9 cellular contexts compared by ENCODE assay signal in genomic region chr3:39707314-39707909, GRCh38.
A peak's percentile ranks its signal among the peaks of the same experiment; 100 is the strongest.
DNase-seq lines count a peak whose midpoint lies in the region; ATAC-seq, FAIRE-seq and TF ChIP-seq lines count a peak whose summit lies in the region.
"Had no signal": no experiment of that assay in that cellular context is flagged by ENCODE, and none has a peak within 500 bp of the region (broad histone marks: within the 10 kb centered on the region; RNA-seq: fewer than 3 reads in every experiment).

No MANE protein-coding gene starts in this region.

- peak; percentile 80 for TF ChIP-seq CTCF in LNCAP (IDR thresholded peaks at IDR 0.05)
- TF ChIP-seq CTCF in chondrocyte (IDR thresholded peaks at IDR 0.05) = peak; percentile 86
- TF ChIP-seq CTCF in nephron (IDR thresholded peaks at IDR 0.05; ENCODE audit: unreplicated experiment in 3 of 3) = peak; percentile 62 to 72 (median 65)

- H3K4me1 Mint-ChIP-seq in chondrocyte (ENCODE audit: low read depth) (peaks cover 2% of the 10 kb centered on the region), nephron (no peaks in the 10 kb centered on the region)
- no peaks in the 10 kb centered on the region for H3K4me1 Mint-ChIP-seq in stimulated activated memory B cell treated with anti-CD40 and anti-IgM and Interleukin-4, amounts not matched to agents 10 μg/mL and 1 μg/mL and 100 μg/mL, for 72 hours

- H3K27ac Mint-ChIP-seq in chondrocyte (ENCODE audit: unreplicated experiment) = no peak overlapping the region
- no peak overlapping the region for H3K27ac Mint-ChIP-seq in nephron
- no peak overlapping the region for H3K27ac Mint-ChIP-seq in stimulated activated memory B cell treated with anti-CD40 and anti-IgM and Interleukin-4, amounts not matched to agents 10 μg/mL and 1 μg/mL and 100 μg/mL, for 72 hours
- H3K27ac Mint-ChIP-seq: IgD-negative memory B cell had no signal

- no peak overlapping the region for H3K4me3 Mint-ChIP-seq in chondrocyte (ENCODE audit: unreplicated experiment)
- no peak overlapping the region for H3K4me3 Mint-ChIP-seq in nephron
- no peak overlapping the region for H3K4me3 Mint-ChIP-seq in stimulated activated memory B cell treated with anti-CD40 and anti-IgM and Interleukin-4, amounts not matched to agents 10 μg/mL and 1 μg/mL and 100 μg/mL, for 72 hours
- H3K4me3 Mint-ChIP-seq: IgD-negative memory B cell had no signal

- H3K27me3 Mint-ChIP-seq in chondrocyte (ENCODE audit: low read depth) (peaks cover 14% of the 10 kb centered on the region), nephron (ENCODE audit: low read depth) (no peaks in the 10 kb centered on the region)
- peaks cover 21% of the 10 kb centered on the region for H3K27me3 Mint-ChIP-seq in stimulated activated memory B cell treated with anti-CD40 and anti-IgM and Interleukin-4, amounts not matched to agents 10 μg/mL and 1 μg/mL and 100 μg/mL, for 72 hours
- H3K27me3 Mint-ChIP-seq: IgD-negative memory B cell had no signal

- peak; percentile 70 for FAIRE-seq in GM18507 (lab: Jason Lieb, UNC)

- ATAC-seq in stimulated activated memory B cell treated with anti-CD40 and anti-IgM and Interleukin-4, amounts not matched to agents 10 μg/mL and 1 μg/mL and 100 μg/mL, for 72 hours = no peak

- peak; percentile 30 to 52 for DNase-seq in AML-193 (lab: John Stamatoyannopoulos, UW)
- DNase-seq in GM18507 (ENCODE audit: extremely low spot score, insufficient read length, low read depth) = no peak
- no peak for DNase-seq in chondrocyte (ENCODE audit: low spot score)
- no peak for DNase-seq in NCI-H2107 (lab: John Stamatoyannopoulos, UW)
- no peak for DNase-seq in activated naive CD4-positive, alpha-beta T cell treated with anti-CD3 and anti-CD28 coated beads, Interleukin-2, amount 50 U/mL, for 16 hours

- H3K9me3 Mint-ChIP-seq in chondrocyte (ENCODE audit: low read depth) = no peaks in the 10 kb centered on the region
- no peaks in the 10 kb centered on the region for H3K9me3 Mint-ChIP-seq in nephron
- H3K9me3 Mint-ChIP-seq in stimulated activated memory B cell treated with anti-CD40 and anti-IgM and Interleukin-4, amounts not matched to agents 10 μg/mL and 1 μg/mL and 100 μg/mL, for 72 hours = peaks cover under 1% of the 10 kb centered on the region

- H3K36me3 Mint-ChIP-seq in chondrocyte (ENCODE audit: low read depth) = no peaks in the 10 kb centered on the region
- H3K36me3 Mint-ChIP-seq in nephron (ENCODE audit: low read depth) = no peaks in the 10 kb centered on the region
- no peaks in the 10 kb centered on the region for H3K36me3 Mint-ChIP-seq in stimulated activated memory B cell treated with anti-CD40 and anti-IgM and Interleukin-4, amounts not matched to agents 10 μg/mL and 1 μg/mL and 100 μg/mL, for 72 hours
- H3K36me3 Mint-ChIP-seq: IgD-negative memory B cell had no signal

Comparison
In these comparisons a context has a peak if more than half of its experiments do, and no peak if none do; other contexts are left out.
1. DNase-seq: peak in AML-193 (2 of 2); none in GM18507 (single experiment), chondrocyte (single experiment), NCI-H2107 (single experiment) and activated naive CD4-positive, alpha-beta T cell treated with anti-CD3 and anti-CD28 coated beads, Interleukin-2, amount 50 U/mL, for 16 hours (single experiment).
2. Peak in every context shown above with its lines, with median percentiles within 50 percentile points of each other: CTCF ChIP-seq.